In genomic region chr3:118775021-118775420, GRCh38 we compare ENCODE assay signal across 35 cellular contexts.
DNase-seq lines count a peak whose midpoint lies in the region; ATAC-seq, FAIRE-seq and TF ChIP-seq lines count a peak whose summit lies in the region.
"Had no signal": no experiment of that assay in that cellular context is flagged by ENCODE, and none has a peak within 500 bp of the region (broad histone marks: within the 10 kb centered on the region; RNA-seq: fewer than 3 reads in every experiment).

No MANE protein-coding gene starts in this region.

- H3K4me3 Mint-ChIP-seq in endodermal cell (no peak overlapping the region), progenitor cell of endocrine pancreas (ENCODE audit: low read depth) (no peak overlapping the region)
- H3K4me3 Mint-ChIP-seq: B cell; CD14-positive monocyte; CD4-positive, alpha-beta memory T cell; CD4-positive, alpha-beta T cell; CD4-positive, CD25-positive, alpha-beta regulatory T cell; CD8-positive, alpha-beta memory T cell; CD8-positive, alpha-beta T cell had no signal

- H3K36me3 ChIP-seq in HepG2 (replicated peaks in 1 of 2; ENCODE audit: control insufficient read depth in 1 of 2, insufficient read depth in 2 of 2, low read length in 2 of 2) (no peaks in the 10 kb centered on the region), right lobe of liver (no peaks in the 10 kb centered on the region), Karpas-422 (ENCODE audit: insufficient read depth, low read length) (peaks cover 75% of the 10 kb centered on the region), endodermal cell (ENCODE audit: control insufficient read depth, insufficient read depth, low read length) (peaks cover 57% of the 10 kb centered on the region)
- H3K36me3 ChIP-seq: BE2C; BLaER1; BLaER1 treated with 17β-estradiol and CSF1 and Interleukin-3, amounts not matched to agents 10 nM and 100 nM had no signal

- TF ChIP-seq POLR2A in HepG2 (IDR thresholded peaks at IDR 0.05; ENCODE audit: insufficient read depth in 1 of 2, low read depth in 2 of 2, low read length in 2 of 2) = no peak
- no peak for TF ChIP-seq POLR2A in right lobe of liver (IDR thresholded peaks at IDR 0.05)

- H3K4me2 ChIP-seq in HepG2 (ENCODE audit: low read depth, low read length) = no peak overlapping the region
- no peak overlapping the region for H3K4me2 ChIP-seq in Karpas-422 (ENCODE audit: low read depth, low read length, poor library complexity, severe bottlenecking)
- H3K4me2 ChIP-seq: A549; BLaER1; BLaER1 treated with 17β-estradiol and CSF1 and Interleukin-3, amounts not matched to agents 10 nM and 100 nM had no signal

- ATAC-seq in HepG2 = no peak
- ATAC-seq in right lobe of liver = no peak
- ATAC-seq: A549; CD8-positive, alpha-beta T cell had no signal

- TF ChIP-seq EP300 in HepG2 (IDR thresholded peaks at IDR 0.05; ENCODE audit: low read depth in 2 of 2, low read length in 2 of 2) (no peak), HepG2 (CRISPR knock-in tag; IDR thresholded peaks at IDR 0.05; ENCODE audit: borderline replicate concordance) (no peak)

- H3K27ac Mint-ChIP-seq in endodermal cell (no peak overlapping the region), progenitor cell of endocrine pancreas (no peak overlapping the region)
- H3K27ac Mint-ChIP-seq: B cell; CD14-positive monocyte; CD4-positive, alpha-beta memory T cell; CD4-positive, alpha-beta T cell; CD4-positive, CD25-positive, alpha-beta regulatory T cell; CD8-positive, alpha-beta memory T cell; CD8-positive, alpha-beta T cell had no signal

- no peak for FAIRE-seq in HepG2 (lab: Jason Lieb, UNC)
- FAIRE-seq: A204.1, A549, D721Med had no signal

- peaks cover 31% of the 10 kb centered on the region for H3K9me3 Mint-ChIP-seq in endodermal cell
- H3K9me3 Mint-ChIP-seq in progenitor cell of endocrine pancreas (ENCODE audit: low read depth) = peaks cover 3% of the 10 kb centered on the region
- H3K9me3 Mint-ChIP-seq: CD4-positive, alpha-beta T cell; CD8-positive, alpha-beta T cell had no signal

- POLR2A ChIA-PET in HepG2 (lab: Yijun Ruan, JAX) = no interaction called here

- H2AFZ ChIP-seq in HepG2 (ENCODE audit: low read length) (no peak overlapping the region), Karpas-422 (ENCODE audit: low read length) (no peak overlapping the region)

- DNase-seq in HepG2 (ENCODE audit: low spot score) (no peak), right lobe of liver (no peak), Karpas-422 (no peak), endodermal cell (no peak), progenitor cell of endocrine pancreas (ENCODE audit: low spot score, unreplicated experiment) (no peak)
- DNase-seq in activated CD4-positive, CD25-positive, alpha-beta regulatory T cell (lab: John Stamatoyannopoulos, UW) = no peak
- DNase-seq: 8988T; ACHN; AML-193; BE2C; C1 segment of cervical spinal cord; Caco-2; Calu3; CD4-positive, alpha-beta memory T cell; CD4-positive, alpha-beta T cell; CD4-positive, CD25-positive, alpha-beta regulatory T cell; CD8-positive, alpha-beta memory T cell; CD8-positive, alpha-beta T cell; COR-L47; DMS 273 treated with DMSO at 0.1 percent for 48 hours; DMS153; DMS53; DMS79; DMS79 treated with DMSO at 0.1 percent for 48 hours; DND-41; EL had no signal

- BruUV-seq in HepG2 (replicated peaks; lab: Mats Ljungman, UMichigan) = no TSS peak

- H3K9ac ChIP-seq in HepG2 (ENCODE audit: insufficient read depth, low read depth, low read length) (no peak overlapping the region), Karpas-422 (ENCODE audit: low read length) (no peak overlapping the region), endodermal cell (ENCODE audit: extremely low read depth, low read length, poor library complexity, severe bottlenecking) (no peak overlapping the region)
- H3K9ac ChIP-seq: BLaER1; BLaER1 treated with 17β-estradiol and CSF1 and Interleukin-3, amounts not matched to agents 10 nM and 100 nM had no signal

- no peaks in the 10 kb centered on the region for H3K9me3 ChIP-seq in HepG2 (ENCODE audit: low read length)
- H3K9me3 ChIP-seq in right lobe of liver = no peaks in the 10 kb centered on the region
- no peaks in the 10 kb centered on the region; the same call in 1 of the 2 replicates for H3K9me3 ChIP-seq in Karpas-422 (ENCODE audit: low read length)
- peaks cover 27% of the 10 kb centered on the region for H3K9me3 ChIP-seq in endodermal cell (ENCODE audit: control insufficient read depth, low read length)
- H3K9me3 ChIP-seq: A549; BE2C; BLaER1; BLaER1 treated with 17β-estradiol and CSF1 and Interleukin-3, amounts not matched to agents 10 nM and 100 nM; Caco-2 had no signal

- H3K4me1 ChIP-seq in HepG2 (ENCODE audit: insufficient read depth, low read length) (no peaks in the 10 kb centered on the region), right lobe of liver (no peaks in the 10 kb centered on the region), Karpas-422 (ENCODE audit: low read length) (peaks cover 39% of the 10 kb centered on the region), endodermal cell (ENCODE audit: control insufficient read depth, insufficient read depth, low read length) (peaks cover 24% of the 10 kb centered on the region)
- H3K4me1 ChIP-seq: A549, BE2C, BLaER1 had no signal

- H3K79me2 ChIP-seq in HepG2 (ENCODE audit: insufficient read depth, low read length) (no peaks in the 10 kb centered on the region), Karpas-422 (ENCODE audit: low read length) (peaks cover 90% of the 10 kb centered on the region)

- H4K20me1 ChIP-seq in HepG2 (ENCODE audit: insufficient read depth, low read length) (no peaks in the 10 kb centered on the region), Karpas-422 (ENCODE audit: insufficient read depth, low read depth, low read length) (no peaks in the 10 kb centered on the region)
- H4K20me1 ChIP-seq: BLaER1; BLaER1 treated with 17β-estradiol and CSF1 and Interleukin-3, amounts not matched to agents 10 nM and 100 nM had no signal

- CTCF ChIA-PET in HepG2 (lab: Yijun Ruan, JAX; ENCODE audit: low intra/inter-chr PET ratio, low total read pairs) = no interaction called here

- H3K27ac ChIP-seq in HepG2 (ENCODE audit: extremely low read length, insufficient read depth, low read length) = no peak overlapping the region
- no peak overlapping the region for H3K27ac ChIP-seq in right lobe of liver
- H3K27ac ChIP-seq in Karpas-422 (ENCODE audit: low read length) = peak overlapping the region; percentile 27
- H3K27ac ChIP-seq in endodermal cell (ENCODE audit: low read depth, low read length) = no peak overlapping the region
- H3K27ac ChIP-seq: 22Rv1; A549; BLaER1; BLaER1 treated with 17β-estradiol and CSF1 and Interleukin-3, amounts not matched to agents 10 nM and 100 nM; C4-2B had no signal

- intact Hi-C loops in HepG2 (cut with micrococcal nuclease; ENCODE audit: unreplicated experiment) = no loop called here
- intact Hi-C loops in right lobe of liver (cut with DNase I) = no loop called here

- peaks cover 27% of the 10 kb centered on the region for H3K36me3 Mint-ChIP-seq in endodermal cell (ENCODE audit: low read depth)
- no peaks in the 10 kb centered on the region for H3K36me3 Mint-ChIP-seq in progenitor cell of endocrine pancreas (ENCODE audit: insufficient read depth)
- H3K36me3 Mint-ChIP-seq: CD14-positive monocyte; CD4-positive, alpha-beta memory T cell; CD4-positive, CD25-positive, alpha-beta regulatory T cell; CD8-positive, alpha-beta memory T cell; CD8-positive, alpha-beta T cell had no signal

- H3K27me3 ChIP-seq in HepG2 (ENCODE audit: control insufficient read depth in 1 of 2, insufficient read depth in 2 of 2, low read length in 2 of 2) (no peaks in the 10 kb centered on the region; a peak in 1 of 5 replicates), right lobe of liver (no peaks in the 10 kb centered on the region), Karpas-422 (ENCODE audit: low read length) (no peaks in the 10 kb centered on the region), endodermal cell (ENCODE audit: control insufficient read depth, insufficient read depth, low read length, poor library complexity, severe bottlenecking) (no peaks in the 10 kb centered on the region)
- H3K27me3 ChIP-seq: BLaER1; BLaER1 treated with 17β-estradiol and CSF1 and Interleukin-3, amounts not matched to agents 10 nM and 100 nM had no signal

- H3K9me2 ChIP-seq in Karpas-422 (replicated peaks; ENCODE audit: insufficient read depth, low read length) = no peaks in the 10 kb centered on the region

- H3K4me1 Mint-ChIP-seq in endodermal cell (peaks cover 32% of the 10 kb centered on the region), progenitor cell of endocrine pancreas (ENCODE audit: low read depth) (peaks cover 6% of the 10 kb centered on the region)
- H3K4me1 Mint-ChIP-seq: B cell; CD14-positive monocyte; CD4-positive, alpha-beta memory T cell; CD4-positive, CD25-positive, alpha-beta regulatory T cell; CD8-positive, alpha-beta memory T cell had no signal

- TF ChIP-seq CTCF in HepG2 (CRISPR knock-in tag; IDR thresholded peaks at IDR 0.05) = no peak
- TF ChIP-seq CTCF in right lobe of liver (IDR thresholded peaks at IDR 0.05) = no peak
- no peak for TF ChIP-seq CTCF in endodermal cell (conservative IDR thresholded peaks at IDR 0.05)
- TF ChIP-seq CTCF in progenitor cell of endocrine pancreas (IDR thresholded peaks at IDR 0.05; ENCODE audit: unreplicated experiment) = no peak

- no peaks in the 10 kb centered on the region for H3K27me3 Mint-ChIP-seq in endodermal cell (ENCODE audit: insufficient read depth)
- no peaks in the 10 kb centered on the region for H3K27me3 Mint-ChIP-seq in progenitor cell of endocrine pancreas
- H3K27me3 Mint-ChIP-seq: B cell; CD4-positive, CD25-positive, alpha-beta regulatory T cell had no signal

- TF ChIP-seq RAD21 in HepG2 (CRISPR knock-in tag; IDR thresholded peaks at IDR 0.05) = no peak

- H3K4me3 ChIP-seq in HepG2 (replicated peaks in 1 of 3; ENCODE audit: insufficient read depth in 1 of 3, low read depth in 2 of 3, low read length in 3 of 3) = no peak overlapping the region
- H3K4me3 ChIP-seq in right lobe of liver = no peak overlapping the region
- no peak overlapping the region for H3K4me3 ChIP-seq in Karpas-422 (ENCODE audit: low read length)
- peak overlapping the region; percentile 33 for H3K4me3 ChIP-seq in endodermal cell (ENCODE audit: low read length)
- H3K4me3 ChIP-seq: A549; BLaER1; BLaER1 treated with 17β-estradiol and CSF1 and Interleukin-3, amounts not matched to agents 10 nM and 100 nM had no signal

- in situ Hi-C loops in HepG2 (cut with HindIII; ENCODE audit: extremely low pct_ligation_motif_present, low pct_unique_long_range_greater_than_20kb) = no loop called here

TF ChIP-seq in HepG2, 621 proteins besides CTCF, POLR2A, EP300 and RAD21 (continues in another document):
- TF ChIP-seq ZFP90 (CRISPR knock-in tag; IDR thresholded peaks at IDR 0.05; ENCODE audit: borderline replicate concordance) = no peak
- TF ChIP-seq SCMH1 (CRISPR knock-in tag; IDR thresholded peaks at IDR 0.05; ENCODE audit: borderline replicate concordance) = no peak
- TF ChIP-seq ZNF24 (IDR thresholded peaks at IDR 0.05) = no peak
- no peak for TF ChIP-seq ZMAT5 (CRISPR knock-in tag; IDR thresholded peaks at IDR 0.05; ENCODE audit: borderline replicate concordance, low read depth)
